In the genomic region with DNA sequence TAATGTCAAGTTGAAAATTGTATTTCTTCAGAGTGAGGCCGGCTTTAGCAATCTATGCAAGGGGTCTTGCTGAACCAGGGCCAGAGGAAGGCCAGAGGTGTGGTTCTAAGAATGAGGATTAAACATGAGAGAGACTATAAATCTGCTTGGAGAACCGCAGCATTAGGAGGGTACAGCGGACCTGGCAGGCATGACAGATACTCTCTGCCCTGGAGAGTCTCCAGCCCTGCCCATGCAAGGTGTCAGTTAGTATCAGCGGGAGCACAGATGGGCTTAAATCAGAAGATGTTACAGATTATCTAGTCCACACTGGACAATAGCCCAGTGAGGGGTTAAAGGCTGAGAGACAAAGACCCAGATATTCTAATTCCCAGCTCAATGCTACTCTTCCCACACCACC, we compare ENCODE assay signal across 8 cellular contexts.
"Had no signal": no experiment of that assay in that cellular context is flagged by ENCODE, and none has a peak within 500 bp of the region (broad histone marks: within the 10 kb centered on the region; RNA-seq: fewer than 3 reads in every experiment).

No MANE protein-coding gene starts in this region.

- DNase-seq: GM23248, GOT3, H7, HFFc6, IMR-90 had no signal

- H3K4me1 ChIP-seq: HAP-1 had no signal

- H3K27ac ChIP-seq: GM23248 had no signal

- H3K36me3 ChIP-seq: HAP-1 had no signal

- H2AFZ ChIP-seq: GM23248 had no signal

- H3K9ac ChIP-seq: GM23248 had no signal

- H3K4me3 ChIP-seq: GM23248, HAP-1 had no signal

- H3K27ac Mint-ChIP-seq: HFFc6 had no signal

- ATAC-seq: HCT116 had no signal

- H3K4me3 Mint-ChIP-seq: HFFc6 had no signal

- FAIRE-seq: HTR-8/SVneo had no signal

- H3K9me3 ChIP-seq: HAP-1 had no signal

- H3K9me3 Mint-ChIP-seq: HFFc6 had no signal
